Comparison of ENCODE assay signal across 10 cellular contexts in genomic region chr12:52315721-52316120, GRCh38. TPM values are rescaled to one million over a fixed set of nuclear protein-coding genes. Genes with fewer than 3 reads are reported as not detected.
DNase-seq lines count a peak whose midpoint lies in the region; ATAC-seq, FAIRE-seq and TF ChIP-seq lines count a peak whose summit lies in the region.
"Not testable (repeated sequence)": the region's sequence is repeated elsewhere in the genome, so short reads cannot be mapped to it uniquely, and the experiment has no call there.
"Had no signal": no experiment of that assay in that cellular context is flagged by ENCODE, and none has a peak within 500 bp of the region (broad histone marks: within the 10 kb centered on the region; RNA-seq: fewer than 3 reads in every experiment).

No MANE protein-coding gene starts in this region.

- not testable (repeated sequence) for H3K36me3 Mint-ChIP-seq in activated T-helper 17 cell treated with anti-CD3 and anti-CD28 coated beads, Interleukin-2, amount 50 U/mL, for 72 hours (ENCODE audit: low read depth)

- H3K4me3 ChIP-seq in endothelial cell of umbilical vein (replicated peaks in 1 of 3; ENCODE audit: insufficient read depth in 1 of 3, low read depth in 1 of 3, low read length in 3 of 3); liver (ENCODE audit: low read depth in 1 of 3, low read length in 3 of 3): not testable (repeated sequence)

- peak; percentile 65 for TF ChIP-seq CTCF in C4-2B (conservative IDR thresholded peaks at IDR 0.05)
- peak; percentile 46 for TF ChIP-seq CTCF in GM13977 (IDR thresholded peaks at IDR 0.05; ENCODE audit: extremely low read depth, insufficient read depth, missing control alignments)
- peak; percentile 29 to 48 for TF ChIP-seq CTCF in endothelial cell of umbilical vein (IDR thresholded peaks at IDR 0.05; ENCODE audit: extremely low read depth in 1 of 2, insufficient read depth in 1 of 2, low read depth in 1 of 2, low read length in 2 of 2)
- TF ChIP-seq CTCF in liver (IDR thresholded peaks at IDR 0.05; ENCODE audit: low read depth, low read length, missing input control), result peak; percentile 17

- in situ Hi-C loops in GM13977 (cut with MboI; ENCODE audit: low pct_unique_long_range_greater_than_20kb, low sequenced_read_pairs, unreplicated experiment), result not testable (repeated sequence)

- H3K9me1 ChIP-seq in endothelial cell of umbilical vein (replicated peaks; ENCODE audit: control insufficient read depth, extremely low read depth, insufficient read depth, low read length), result not testable (repeated sequence)

- not testable (repeated sequence) for FAIRE-seq in endothelial cell of umbilical vein (lab: Jason Lieb, UNC)

- H3K79me2 ChIP-seq in endothelial cell of umbilical vein (ENCODE audit: control insufficient read depth, insufficient read depth, low read length), result not testable (repeated sequence)

- TF ChIP-seq RAD21 in liver (IDR thresholded peaks at IDR 0.05), result not testable (repeated sequence)

- dilution Hi-C loops in endothelial cell of umbilical vein (cut with MboI; ENCODE audit: extremely low pct_ligation_motif_present, low sequenced_read_pairs), result not testable (repeated sequence)

- intact Hi-C loops in endothelial cell of umbilical vein (cut with micrococcal nuclease), result not testable (repeated sequence)

- H4K20me1 ChIP-seq in endothelial cell of umbilical vein (replicated peaks; ENCODE audit: control insufficient read depth, extremely low read depth, insufficient read depth, low read length), result not testable (repeated sequence)

- H3K9me3 ChIP-seq in endothelial cell of umbilical vein (replicated peaks; ENCODE audit: control insufficient read depth, insufficient read depth, low read length); liver (ENCODE audit: control insufficient read depth in 4 of 4, low read length in 3 of 4): not testable (repeated sequence)

- H3K27me3 ChIP-seq in endothelial cell of umbilical vein (ENCODE audit: control insufficient read depth in 2 of 2, insufficient read depth in 2 of 2, low read length in 2 of 2), result peaks cover 26 to 42% of the 10 kb centered on the region in 2 experiments
- H3K27me3 ChIP-seq in liver (ENCODE audit: control insufficient read depth in 4 of 4, insufficient read depth in 4 of 4, low read length in 3 of 4), result not testable (repeated sequence)

- H3K27ac Mint-ChIP-seq in activated T-helper 17 cell treated with anti-CD3 and anti-CD28 coated beads, Interleukin-2, amount 50 U/mL, for 72 hours, result not testable (repeated sequence)

- H3K4me1 Mint-ChIP-seq in activated T-helper 17 cell treated with anti-CD3 and anti-CD28 coated beads, Interleukin-2, amount 50 U/mL, for 72 hours, result not testable (repeated sequence)

- H3K27ac ChIP-seq in C4-2B; endothelial cell of umbilical vein (ENCODE audit: insufficient read depth, low read depth, low read length); liver (ENCODE audit: low read depth in 1 of 2, low read length in 2 of 2): not testable (repeated sequence)

- H3K4me2 ChIP-seq in endothelial cell of umbilical vein (ENCODE audit: insufficient read depth, low read length), result not testable (repeated sequence)

- peaks cover 25% of the 10 kb centered on the region for H3K27me3 Mint-ChIP-seq in activated T-helper 17 cell treated with anti-CD3 and anti-CD28 coated beads, Interleukin-2, amount 50 U/mL, for 72 hours

- not testable (repeated sequence) for TF ChIP-seq POLR2A in endothelial cell of umbilical vein (IDR thresholded peaks at IDR 0.05; ENCODE audit: low read depth, low read length)

- not testable (repeated sequence) for BruUV-seq in endothelial cell of umbilical vein (replicated peaks; lab: Mats Ljungman, UMichigan)

- H3K4me1 ChIP-seq in endothelial cell of umbilical vein (ENCODE audit: control insufficient read depth, extremely low read depth, insufficient read depth, low read length); liver (ENCODE audit: control insufficient read depth in 4 of 4, insufficient read depth in 4 of 4, low read length in 3 of 4): not testable (repeated sequence)

- peak; percentile 61 for ATAC-seq in SK-N-SH treated with all-trans-retinoic acid at 6 μM for 48 hours
- ATAC-seq in activated T-helper 17 cell treated with anti-CD3 and anti-CD28 coated beads, Interleukin-2, amount 50 U/mL, for 72 hours (replicated peaks), result peak; percentile 29

- not testable (repeated sequence) for H3K36me3 ChIP-seq in endothelial cell of umbilical vein (ENCODE audit: control insufficient read depth in 2 of 2, extremely low read depth in 1 of 2, insufficient read depth in 2 of 2, low read length in 2 of 2); liver (ENCODE audit: control insufficient read depth in 4 of 4, insufficient read depth in 3 of 4, low read depth in 1 of 4, low read length in 3 of 4)

- DNase-seq in GM13977 (ENCODE audit: low spot score); endothelial cell of umbilical vein (ENCODE audit: low read depth, low spot score): not testable (repeated sequence)
- peak; percentile 59 for DNase-seq in NAMALWA (ENCODE audit: low spot score)
- peak; percentile 13 for DNase-seq in stimulated activated CD8-positive, alpha-beta memory T cell treated with anti-CD3 and anti-CD28 coated beads, Interleukin-4, amount 100 ng/mL, for 24 hours (ENCODE audit: low read depth)

- H3K4me3 Mint-ChIP-seq in activated T-helper 17 cell treated with anti-CD3 and anti-CD28 coated beads, Interleukin-2, amount 50 U/mL, for 72 hours, result not testable (repeated sequence)

- CTCF ChIA-PET in endothelial cell of umbilical vein (lab: Charles Lee), result interaction anchor here (0.6 to 2.8 kb wide), 5 partner anchors 9 to 161 kb away, joined by 3 to 14 read pairs (median 4); no protein-coding TSS in a partner anchor

- WGBS in liver, result 69% methylated on average over 9 of the region's 9 CpGs

- not testable (repeated sequence) for H3K9ac ChIP-seq in endothelial cell of umbilical vein (replicated peaks; ENCODE audit: extremely low read depth, insufficient read depth, low read length); liver (ENCODE audit: low read depth in 1 of 2, low read length in 2 of 2)

- H2AFZ ChIP-seq in endothelial cell of umbilical vein (ENCODE audit: low read depth, low read length), result not testable (repeated sequence)

- H3K9me3 Mint-ChIP-seq in activated T-helper 17 cell treated with anti-CD3 and anti-CD28 coated beads, Interleukin-2, amount 50 U/mL, for 72 hours, result not testable (repeated sequence)

- POLR2A ChIA-PET in endothelial cell of umbilical vein (lab: Charles Lee), result not testable (repeated sequence)

RNA-seq across cellular contexts. Expression of gene KRT83, which starts 5.5 kb away (rescaled TPM):
- not detected for total RNA-seq in activated T-helper 17 cell treated with anti-CD3 and anti-CD28 coated beads, Interleukin-2, amount 50 U/mL, for 72 hours
- not detected in 2 replicates for total RNA-seq in endothelial cell of umbilical vein
- polyA plus RNA-seq in endothelial cell of umbilical vein, result not detected in 2 replicates
- polyA plus RNA-seq in endothelial cell of umbilical vein (2011; cell fraction: cytosol; rRNA removed), result not detected in 2 replicates
- polyA plus RNA-seq in endothelial cell of umbilical vein (2011; cell fraction: nucleus; rRNA removed), result not detected in 2 replicates
- polyA plus RNA-seq in endothelial cell of umbilical vein (2012), result not detected in 2 replicates
- not detected in 2 replicates for polyA minus RNA-seq in endothelial cell of umbilical vein
- 1.0 TPM for polyA minus RNA-seq in endothelial cell of umbilical vein (2011; cell fraction: cytosol; rRNA and poly(A)+ RNA removed)
- not detected in 2 replicates for polyA minus RNA-seq in endothelial cell of umbilical vein (2011; cell fraction: nucleus; rRNA and poly(A)+ RNA removed)
- not detected for total RNA-seq in liver
- not detected for polyA plus RNA-seq in liver
- total RNA-seq: omental fat pad, vagina had no signal

RNA-seq across cellular contexts. Expression of gene KRT81, which starts 24.4 kb away (rescaled TPM):
- not detected for total RNA-seq in activated T-helper 17 cell treated with anti-CD3 and anti-CD28 coated beads, Interleukin-2, amount 50 U/mL, for 72 hours
- total RNA-seq in endothelial cell of umbilical vein (not detected in 2 replicates), liver (not detected)
- polyA plus RNA-seq in endothelial cell of umbilical vein (not detected in 2 replicates), liver (not detected)
- polyA plus RNA-seq in endothelial cell of umbilical vein (2011; cell fraction: cytosol; rRNA removed), result not detected in 2 replicates
- polyA plus RNA-seq in endothelial cell of umbilical vein (2011; cell fraction: nucleus; rRNA removed), result not detected in 2 replicates
- not detected in 2 replicates for polyA plus RNA-seq in endothelial cell of umbilical vein (2012)
- polyA minus RNA-seq in endothelial cell of umbilical vein, result not detected in 2 replicates
- polyA minus RNA-seq in endothelial cell of umbilical vein (2011; cell fraction: cytosol; rRNA and poly(A)+ RNA removed), result not detected
- polyA minus RNA-seq in endothelial cell of umbilical vein (2011; cell fraction: nucleus; rRNA and poly(A)+ RNA removed), result not detected in 2 replicates
- total RNA-seq: omental fat pad, vagina had no signal

RNA-seq across cellular contexts. Expression of gene KRT86, which starts 41.3 kb away (rescaled TPM):
- total RNA-seq in activated T-helper 17 cell treated with anti-CD3 and anti-CD28 coated beads, Interleukin-2, amount 50 U/mL, for 72 hours, result 1 to 10 TPM in 1 of 2 donors, under 1 TPM in 1; 0.56 to 2.1 TPM
- total RNA-seq in endothelial cell of umbilical vein, result not detected in 2 replicates
- not detected in 2 replicates for polyA plus RNA-seq in endothelial cell of umbilical vein
- not detected in 2 replicates for polyA plus RNA-seq in endothelial cell of umbilical vein (2011; cell fraction: cytosol; rRNA removed)
- 0.06 TPM in 1 of 2 replicates, not detected in the other for polyA plus RNA-seq in endothelial cell of umbilical vein (2011; cell fraction: nucleus; rRNA removed)
- polyA plus RNA-seq in endothelial cell of umbilical vein (2012), result not detected in 2 replicates
- not detected in 2 replicates for polyA minus RNA-seq in endothelial cell of umbilical vein
- 1.2 TPM for polyA minus RNA-seq in endothelial cell of umbilical vein (2011; cell fraction: cytosol; rRNA and poly(A)+ RNA removed)
- not detected in 2 replicates for polyA minus RNA-seq in endothelial cell of umbilical vein (2011; cell fraction: nucleus; rRNA and poly(A)+ RNA removed)
- total RNA-seq in liver, result under 1 TPM in 1 of 2 donors, not detected in 1; 0.08 TPM
- polyA plus RNA-seq in liver, result not detected
- total RNA-seq: vagina had no signal

RNA-seq across cellular contexts. Expression of gene KRT85, which starts 51.6 kb away (rescaled TPM):
- not detected for total RNA-seq in activated T-helper 17 cell treated with anti-CD3 and anti-CD28 coated beads, Interleukin-2, amount 50 U/mL, for 72 hours
- total RNA-seq in endothelial cell of umbilical vein (not detected in 2 replicates), liver (not detected)
- polyA plus RNA-seq in endothelial cell of umbilical vein (not detected in 2 replicates), liver (not detected)
- not detected in 2 replicates for polyA plus RNA-seq in endothelial cell of umbilical vein (2011; cell fraction: cytosol; rRNA removed)
- polyA plus RNA-seq in endothelial cell of umbilical vein (2011; cell fraction: nucleus; rRNA removed), result not detected in 2 replicates
- polyA plus RNA-seq in endothelial cell of umbilical vein (2012), result not detected in 2 replicates
- polyA minus RNA-seq in endothelial cell of umbilical vein, result not detected in 2 replicates
- polyA minus RNA-seq in endothelial cell of umbilical vein (2011; cell fraction: cytosol; rRNA and poly(A)+ RNA removed), result not detected
- polyA minus RNA-seq in endothelial cell of umbilical vein (2011; cell fraction: nucleus; rRNA and poly(A)+ RNA removed), result not detected in 2 replicates
- total RNA-seq: omental fat pad, vagina had no signal
